12 cellular contexts compared by ENCODE assay signal in the genomic region with DNA sequence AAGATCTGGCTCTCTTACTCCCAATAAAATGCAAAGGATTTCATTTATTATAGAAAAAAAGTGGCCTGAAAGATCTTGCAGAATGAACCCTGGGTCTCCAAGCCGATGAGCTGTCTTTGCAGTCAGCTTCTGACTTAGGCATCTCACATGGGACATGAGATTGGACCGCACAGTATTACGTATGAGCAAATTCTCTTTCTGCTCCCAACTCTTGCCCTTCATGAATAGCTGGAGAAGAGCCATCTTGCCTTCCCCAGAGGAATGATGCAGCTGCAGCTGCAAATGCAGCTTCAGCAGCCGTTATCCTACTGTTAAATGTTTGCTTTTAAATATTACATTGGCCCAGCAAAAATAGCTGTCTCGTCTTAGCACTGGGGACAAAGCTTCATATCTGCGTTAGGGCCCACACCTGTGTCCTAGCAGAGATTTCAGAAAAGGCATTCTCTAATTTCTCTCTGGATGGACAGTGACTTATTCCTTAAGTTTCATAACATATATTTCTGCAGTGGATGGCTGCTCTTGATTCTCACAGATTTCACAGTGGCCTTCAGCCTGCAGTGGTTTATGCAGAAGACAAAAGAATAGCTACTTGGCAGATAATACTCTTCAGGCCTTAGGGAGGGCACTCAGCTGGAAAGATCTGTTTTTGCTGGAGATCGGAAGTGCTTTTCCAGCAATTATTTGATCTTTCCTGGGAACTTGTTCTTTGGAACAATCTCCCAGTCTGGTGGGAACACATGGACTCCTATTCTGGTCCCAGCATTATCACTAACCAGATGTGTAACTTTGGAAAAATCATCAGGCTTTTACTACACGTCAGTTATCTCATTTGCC.
A peak's percentile ranks its signal among the peaks of the same experiment; 100 is the strongest.
DNase-seq lines count a peak whose midpoint lies in the region; ATAC-seq and TF ChIP-seq lines count a peak whose summit lies in the region.
"Had no signal": no experiment of that assay in that cellular context is flagged by ENCODE, and none has a peak within 500 bp of the region (broad histone marks: within the 10 kb centered on the region; RNA-seq: fewer than 3 reads in every experiment).

No MANE protein-coding gene starts in this region.

- ATAC-seq in stimulated activated effector memory CD8-positive, alpha-beta T cell treated with anti-CD3 and anti-CD28 coated beads, Interleukin-12 subunit alpha, Interleukin-12 subunit beta, amount 100 ng/mL, for 72 hours: no peak
- ATAC-seq in HG03045 (IDR thresholded peaks at IDR 0.05; ENCODE audit: unreplicated experiment) (no peak), HG03378 (IDR thresholded peaks at IDR 0.05; ENCODE audit: unreplicated experiment) (no peak)
- no peak for ATAC-seq in stimulated activated naive B cell treated with anti-CD40 and anti-IgM and Interleukin-4, amounts not matched to agents 10 μg/mL and 1 μg/mL and 100 μg/mL, for 72 hours (replicated peaks)

- DNase-seq in GOT3 (lab: John Stamatoyannopoulos, UW): peak; percentile 40
- peak; percentile 93 to 96 for DNase-seq in cardiac fibroblast (ENCODE audit: low read depth in 2 of 2)
- peak; percentile 60 for DNase-seq in hepatic stellate cell (ENCODE audit: low spot score)
- DNase-seq in stimulated activated effector memory CD8-positive, alpha-beta T cell treated with anti-CD3 and anti-CD28 coated beads, Interleukin-12 subunit alpha, Interleukin-12 subunit beta, amount 100 ng/mL, for 72 hours (ENCODE audit: low spot score in 2 of 2): no peak
- no peak for DNase-seq in stimulated activated naive B cell treated with anti-CD40 and anti-IgM and Interleukin-4, amounts not matched to agents 10 μg/mL and 1 μg/mL and 100 μg/mL, for 72 hours
- DNase-seq: EL; KG1; NCI-H2107; stimulated activated naive CD4-positive, alpha-beta T cell treated with Interleukin-2 at 50 U/mL for 16 hours had no signal

- peak overlapping the region; percentile 26 for H3K27ac Mint-ChIP-seq in stimulated activated effector memory CD8-positive, alpha-beta T cell treated with anti-CD3 and anti-CD28 coated beads, Interleukin-12 subunit alpha, Interleukin-12 subunit beta, amount 100 ng/mL, for 72 hours
- H3K27ac Mint-ChIP-seq in stimulated activated naive B cell treated with anti-CD40 and anti-IgM and Interleukin-4, amounts not matched to agents 10 μg/mL and 1 μg/mL and 100 μg/mL, for 72 hours: no peak overlapping the region
- H3K27ac Mint-ChIP-seq: dendritic cell treated with granulocyte-macrophage colony-stimulating factor and Interleukin-4, amounts not matched to agents 40 ng/mL and 50 ng/mL, for 4 days had no signal

- no peak overlapping the region for H3K4me3 Mint-ChIP-seq in stimulated activated effector memory CD8-positive, alpha-beta T cell treated with anti-CD3 and anti-CD28 coated beads, Interleukin-12 subunit alpha, Interleukin-12 subunit beta, amount 100 ng/mL, for 72 hours
- no peak overlapping the region for H3K4me3 Mint-ChIP-seq in stimulated activated naive B cell treated with anti-CD40 and anti-IgM and Interleukin-4, amounts not matched to agents 10 μg/mL and 1 μg/mL and 100 μg/mL, for 72 hours
- H3K4me3 Mint-ChIP-seq: dendritic cell treated with granulocyte-macrophage colony-stimulating factor and Interleukin-4, amounts not matched to agents 40 ng/mL and 50 ng/mL, for 4 days had no signal

- no peaks in the 10 kb centered on the region for H3K9me3 Mint-ChIP-seq in stimulated activated effector memory CD8-positive, alpha-beta T cell treated with anti-CD3 and anti-CD28 coated beads, Interleukin-12 subunit alpha, Interleukin-12 subunit beta, amount 100 ng/mL, for 72 hours
- no peaks in the 10 kb centered on the region for H3K9me3 Mint-ChIP-seq in stimulated activated naive B cell treated with anti-CD40 and anti-IgM and Interleukin-4, amounts not matched to agents 10 μg/mL and 1 μg/mL and 100 μg/mL, for 72 hours
- H3K9me3 Mint-ChIP-seq: dendritic cell treated with granulocyte-macrophage colony-stimulating factor and Interleukin-4, amounts not matched to agents 40 ng/mL and 50 ng/mL, for 4 days had no signal

- H3K4me1 Mint-ChIP-seq in stimulated activated effector memory CD8-positive, alpha-beta T cell treated with anti-CD3 and anti-CD28 coated beads, Interleukin-12 subunit alpha, Interleukin-12 subunit beta, amount 100 ng/mL, for 72 hours: peaks cover 95% of the 10 kb centered on the region
- peaks cover 48 to 61% of the 10 kb centered on the region in 2 donors for H3K4me1 Mint-ChIP-seq in stimulated activated naive B cell treated with anti-CD40 and anti-IgM and Interleukin-4, amounts not matched to agents 10 μg/mL and 1 μg/mL and 100 μg/mL, for 72 hours

- H3K27me3 Mint-ChIP-seq in stimulated activated naive B cell treated with anti-CD40 and anti-IgM and Interleukin-4, amounts not matched to agents 10 μg/mL and 1 μg/mL and 100 μg/mL, for 72 hours: no peaks in the 10 kb centered on the region

- H3K4me3 ChIP-seq in cardiac fibroblast (replicated peaks in 1 of 2; ENCODE audit: low read depth in 2 of 2, low read length in 2 of 2): no peak overlapping the region

- no peak for TF ChIP-seq CTCF in cardiac fibroblast (IDR thresholded peaks at IDR 0.05; ENCODE audit: low read depth, low read length)

- peaks cover 97% of the 10 kb centered on the region for H3K36me3 Mint-ChIP-seq in stimulated activated effector memory CD8-positive, alpha-beta T cell treated with anti-CD3 and anti-CD28 coated beads, Interleukin-12 subunit alpha, Interleukin-12 subunit beta, amount 100 ng/mL, for 72 hours
- H3K36me3 Mint-ChIP-seq in stimulated activated naive B cell treated with anti-CD40 and anti-IgM and Interleukin-4, amounts not matched to agents 10 μg/mL and 1 μg/mL and 100 μg/mL, for 72 hours: peaks cover 18 to 32% of the 10 kb centered on the region in 2 donors

Comparison
In these comparisons a context has a peak if more than half of its experiments do, and no peak if none do; other contexts are left out.
1. DNase-seq: peak in GOT3 (single experiment), cardiac fibroblast (2 of 2) and hepatic stellate cell (single experiment); none in stimulated activated effector memory CD8-positive, alpha-beta T cell treated with anti-CD3 and anti-CD28 coated beads, Interleukin-12 subunit alpha, Interleukin-12 subunit beta, amount 100 ng/mL, for 72 hours (0 of 2) and stimulated activated naive B cell treated with anti-CD40 and anti-IgM and Interleukin-4, amounts not matched to agents 10 μg/mL and 1 μg/mL and 100 μg/mL, for 72 hours (single experiment).